ENCODE assay signal across 15 cellular contexts in the genomic region with DNA sequence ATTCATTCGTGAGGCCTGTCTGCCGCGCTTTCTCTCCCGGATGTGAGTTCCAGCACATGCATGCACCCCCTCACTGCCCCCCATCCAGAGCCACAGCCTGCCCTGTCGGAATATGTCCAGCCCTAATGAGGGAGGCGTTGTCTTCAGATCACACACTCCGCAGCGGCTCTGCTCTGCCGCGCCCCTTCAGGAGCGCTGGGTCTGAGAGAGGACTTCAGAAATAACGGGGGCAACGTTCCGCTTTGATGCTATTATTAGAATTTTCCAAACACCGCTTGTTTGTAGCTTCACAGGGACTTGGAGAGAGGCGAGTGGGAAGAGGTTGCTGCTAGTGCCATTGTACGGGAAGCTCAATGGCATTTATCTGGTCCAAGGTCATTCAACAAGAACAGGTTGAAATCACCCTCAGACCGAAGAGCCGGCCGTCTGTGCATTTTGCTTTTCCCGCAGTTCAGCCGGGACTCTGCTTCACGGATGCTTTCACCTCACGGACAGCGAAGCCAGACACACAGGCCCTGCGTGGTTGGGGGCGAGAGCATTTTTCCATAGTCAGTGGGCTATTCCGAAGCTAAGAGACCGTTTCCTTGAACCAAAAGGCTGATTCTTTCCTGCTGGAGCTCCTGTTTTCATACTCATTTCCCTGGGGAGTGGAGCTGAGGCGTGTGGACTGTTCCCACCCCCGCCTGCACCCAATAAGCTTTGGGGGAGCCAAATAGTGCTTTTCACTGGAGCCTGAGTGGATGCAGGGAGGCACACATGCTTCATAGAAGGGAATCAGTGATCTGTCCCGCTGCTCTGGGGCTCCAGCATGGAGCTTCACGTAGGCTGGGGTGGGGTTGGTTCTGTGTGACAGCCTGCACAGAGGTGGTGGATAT.
DNase-seq lines count a peak whose midpoint lies in the region; ATAC-seq, FAIRE-seq and TF ChIP-seq lines count a peak whose summit lies in the region.
"Had no signal": no experiment of that assay in that cellular context is flagged by ENCODE, and none has a peak within 500 bp of the region (broad histone marks: within the 10 kb centered on the region; RNA-seq: fewer than 3 reads in every experiment).

No MANE protein-coding gene starts in this region.

- peak overlapping the region; percentile 30 for H3K27ac Mint-ChIP-seq in astrocyte (ENCODE audit: unreplicated experiment)
- H3K27ac Mint-ChIP-seq: activated CD4-positive, alpha-beta T cell treated with anti-CD3 and anti-CD28 coated beads for 36 hours; activated naive CD8-positive, alpha-beta T cell treated with anti-CD3 and anti-CD28 coated beads for 36 hours; naive thymus-derived CD4-positive, alpha-beta T cell had no signal

- H4K20me1 ChIP-seq in DND-41 (ENCODE audit: insufficient read depth, low read length) (peaks cover 99% of the 10 kb centered on the region), astrocyte (ENCODE audit: insufficient read depth, low read length) (peaks cover 89% of the 10 kb centered on the region)

- H3K4me1 ChIP-seq in DND-41 (ENCODE audit: insufficient read depth, low read length) (peaks cover 85% of the 10 kb centered on the region), astrocyte (ENCODE audit: insufficient read depth, low read length) (peaks cover 34% of the 10 kb centered on the region), cardiac muscle cell (ENCODE audit: low read depth) (peaks cover 57% of the 10 kb centered on the region)

- H3K27me3 Mint-ChIP-seq in astrocyte (ENCODE audit: low read depth, unreplicated experiment) = no peaks in the 10 kb centered on the region
- H3K27me3 Mint-ChIP-seq: activated CD4-positive, alpha-beta T cell treated with anti-CD3 and anti-CD28 coated beads for 36 hours; activated naive CD8-positive, alpha-beta T cell treated with anti-CD3 and anti-CD28 coated beads for 36 hours; naive thymus-derived CD4-positive, alpha-beta T cell had no signal

- ATAC-seq in DND-41 (ENCODE audit: insufficient read depth, low read depth) (no peak), HG02884 (IDR thresholded peaks at IDR 0.05; ENCODE audit: unreplicated experiment) (no peak), GM18870 (IDR thresholded peaks at IDR 0.05; ENCODE audit: unreplicated experiment) (no peak)
- ATAC-seq: activated CD4-positive, alpha-beta T cell treated with anti-CD3 and anti-CD28 coated beads for 36 hours; naive thymus-derived CD4-positive, alpha-beta T cell had no signal

- H3K4me1 Mint-ChIP-seq in astrocyte (ENCODE audit: low read depth, unreplicated experiment) = peaks cover 78% of the 10 kb centered on the region

- peak overlapping the region; percentile 37 for H3K27ac ChIP-seq in DND-41 (ENCODE audit: low read length)
- no peak overlapping the region for H3K27ac ChIP-seq in astrocyte (ENCODE audit: low read depth, low read length)
- H3K27ac ChIP-seq in cardiac muscle cell = peak overlapping the region; percentile 86

- no peaks in the 10 kb centered on the region for H3K9me3 ChIP-seq in DND-41 (ENCODE audit: insufficient read depth, low read length, severe bottlenecking)
- no peaks in the 10 kb centered on the region for H3K9me3 ChIP-seq in astrocyte (ENCODE audit: insufficient read depth, low read depth, low read length)
- H3K9me3 ChIP-seq in cardiac muscle cell (ENCODE audit: low read depth) = no peaks in the 10 kb centered on the region

- H3K9ac ChIP-seq in DND-41 (ENCODE audit: low read depth, low read length) = no peak overlapping the region
- peak overlapping the region; percentile 16 for H3K9ac ChIP-seq in astrocyte (ENCODE audit: low read length)

- H3K4me3 Mint-ChIP-seq in astrocyte (ENCODE audit: unreplicated experiment) = no peak overlapping the region
- H3K4me3 Mint-ChIP-seq: activated CD4-positive, alpha-beta T cell treated with anti-CD3 and anti-CD28 coated beads for 36 hours; activated naive CD8-positive, alpha-beta T cell treated with anti-CD3 and anti-CD28 coated beads for 36 hours; naive thymus-derived CD4-positive, alpha-beta T cell had no signal

- H3K9me3 Mint-ChIP-seq in astrocyte (ENCODE audit: unreplicated experiment) = no peaks in the 10 kb centered on the region
- H3K9me3 Mint-ChIP-seq: activated naive CD8-positive, alpha-beta T cell treated with anti-CD3 and anti-CD28 coated beads for 36 hours; naive thymus-derived CD4-positive, alpha-beta T cell had no signal

- H3K4me2 ChIP-seq in DND-41 (ENCODE audit: insufficient read depth, low read length) (no peak overlapping the region), astrocyte (ENCODE audit: low read length) (peak overlapping the region; percentile 34)

- peaks cover 11% of the 10 kb centered on the region for H3K36me3 Mint-ChIP-seq in astrocyte (ENCODE audit: low read depth, unreplicated experiment)

- TF ChIP-seq CTCF in DND-41 (IDR thresholded peaks at IDR 0.05; ENCODE audit: borderline replicate concordance, extremely low read depth, low read length, poor library complexity, severe bottlenecking) = no peak
- TF ChIP-seq CTCF in astrocyte (IDR thresholded peaks at IDR 0.05; ENCODE audit: insufficient read depth, low read depth, low read length) = no peak
- no peak for TF ChIP-seq CTCF in cardiac muscle cell (IDR thresholded peaks at IDR 0.05; ENCODE audit: low read depth, low read length)

- no peak for FAIRE-seq in astrocyte (lab: Jason Lieb, UNC)

- H3K27me3 ChIP-seq in DND-41 (ENCODE audit: insufficient read depth, low read length, poor library complexity) (no peaks in the 10 kb centered on the region), astrocyte (ENCODE audit: insufficient read depth, low read length) (no peaks in the 10 kb centered on the region), cardiac muscle cell (no peaks in the 10 kb centered on the region)

- H3K79me2 ChIP-seq in DND-41 (ENCODE audit: insufficient read depth, low read length) (peaks cover 100% of the 10 kb centered on the region), astrocyte (ENCODE audit: insufficient read depth, low read length) (peaks cover 89% of the 10 kb centered on the region)

- H3K36me3 ChIP-seq in DND-41 (ENCODE audit: insufficient read depth, low read length) (peaks cover 70% of the 10 kb centered on the region), astrocyte (ENCODE audit: insufficient read depth, low read length) (no peaks in the 10 kb centered on the region), cardiac muscle cell (no peaks in the 10 kb centered on the region)

- no peak overlapping the region for H3K4me3 ChIP-seq in DND-41 (ENCODE audit: low read depth in 1 of 2, low read length in 2 of 2)
- no peak overlapping the region for H3K4me3 ChIP-seq in astrocyte (ENCODE audit: insufficient read depth, low read depth, low read length)
- no peak overlapping the region for H3K4me3 ChIP-seq in cardiac muscle cell

- DNase-seq in DND-41 (no peak), astrocyte (ENCODE audit: low read depth) (no peak), cardiac muscle cell (ENCODE audit: low read depth in 1 of 2, low spot score in 1 of 2) (peak in 1 of 2 donors; percentile 75), retina (peak; percentile 70), dedifferentiated amniotic fluid mesenchymal stem cell (ENCODE audit: extremely low spot score) (no peak), epidermal melanocyte (ENCODE audit: insufficient read length, low spot score) (no peak)
- DNase-seq: activated CD4-positive, alpha-beta T cell treated with anti-CD3 and anti-CD28 coated beads for 36 hours; activated naive CD8-positive, alpha-beta T cell treated with anti-CD3 and anti-CD28 coated beads for 36 hours; cortex of kidney; naive thymus-derived CD4-positive, alpha-beta T cell; NCI-H1694; NCI-H774; trophoblast cell had no signal

- H2AFZ ChIP-seq in DND-41 (ENCODE audit: low read depth, low read length) (no peak overlapping the region), astrocyte (ENCODE audit: low read depth, low read length) (no peak overlapping the region)
